ENCODE assay signal across 1 cellular context in genomic region chr6:33288942-33289783, GRCh38.
TF ChIP-seq lines count a peak whose summit lies in the region.

PFDN6 (plus strand) TSS chr6:33289601; CDS start chr6:33289857, 256 bp downstream.
A gene with protein sequence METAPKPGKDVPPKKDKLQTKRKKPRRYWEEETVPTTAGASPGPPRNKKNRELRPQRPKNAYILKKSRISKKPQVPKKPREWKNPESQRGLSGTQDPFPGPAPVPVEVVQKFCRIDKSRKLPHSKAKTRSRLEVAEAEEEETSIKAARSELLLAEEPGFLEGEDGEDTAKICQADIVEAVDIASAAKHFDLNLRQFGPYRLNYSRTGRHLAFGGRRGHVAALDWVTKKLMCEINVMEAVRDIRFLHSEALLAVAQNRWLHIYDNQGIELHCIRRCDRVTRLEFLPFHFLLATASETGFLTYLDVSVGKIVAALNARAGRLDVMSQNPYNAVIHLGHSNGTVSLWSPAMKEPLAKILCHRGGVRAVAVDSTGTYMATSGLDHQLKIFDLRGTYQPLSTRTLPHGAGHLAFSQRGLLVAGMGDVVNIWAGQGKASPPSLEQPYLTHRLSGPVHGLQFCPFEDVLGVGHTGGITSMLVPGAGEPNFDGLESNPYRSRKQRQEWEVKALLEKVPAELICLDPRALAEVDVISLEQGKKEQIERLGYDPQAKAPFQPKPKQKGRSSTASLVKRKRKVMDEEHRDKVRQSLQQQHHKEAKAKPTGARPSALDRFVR (minus strand): TSS chr6:33289239. CDS start chr6:33289170, 69 bp downstream.

TF ChIP-seq in HepG2, 621 proteins besides CTCF, POLR2A, EP300 and RAD21 (continues in another document):
- peak; percentile 21; the same call in 1 of the 2 replicates for TF ChIP-seq FOXC1 (CRISPR knock-in tag; IDR thresholded peaks at IDR 0.05; ENCODE audit: borderline replicate concordance)
- peak; percentile 96 for TF ChIP-seq GABPB1 (CRISPR knock-in tag; IDR thresholded peaks at IDR 0.05)
- 0 out of 2 replicates have a peak, but pooled peaks have one; percentile 18 for TF ChIP-seq RNF2 (conservative IDR thresholded peaks at IDR 0.05; ENCODE audit: low read depth)
- no peak for TF ChIP-seq ZFYVE20 (CRISPR knock-in tag; IDR thresholded peaks at IDR 0.05; ENCODE audit: borderline replicate concordance, low read depth)
- peak; percentile 80 for TF ChIP-seq ELF3 (CRISPR knock-in tag; IDR thresholded peaks at IDR 0.05)
- no peak for TF ChIP-seq ZNF256 (CRISPR knock-in tag; conservative IDR thresholded peaks at IDR 0.05)
- TF ChIP-seq NFYC (CRISPR knock-in tag; IDR thresholded peaks at IDR 0.05): peak; percentile 90
- TF ChIP-seq ZNF510 (CRISPR knock-in tag; IDR thresholded peaks at IDR 0.05; ENCODE audit: low read depth): peak; percentile 66; the same call in 1 of the 2 replicates
- TF ChIP-seq EED (CRISPR knock-in tag; IDR thresholded peaks at IDR 0.05): peak; percentile 61; the same call in 1 of the 2 replicates
- TF ChIP-seq AHR (CRISPR knock-in tag; IDR thresholded peaks at IDR 0.05): peak; percentile 20; the same call in 1 of the 2 replicates
- peak; percentile 74 for TF ChIP-seq ZGPAT (CRISPR knock-in tag; IDR thresholded peaks at IDR 0.05)
- TF ChIP-seq, protein P1, sequence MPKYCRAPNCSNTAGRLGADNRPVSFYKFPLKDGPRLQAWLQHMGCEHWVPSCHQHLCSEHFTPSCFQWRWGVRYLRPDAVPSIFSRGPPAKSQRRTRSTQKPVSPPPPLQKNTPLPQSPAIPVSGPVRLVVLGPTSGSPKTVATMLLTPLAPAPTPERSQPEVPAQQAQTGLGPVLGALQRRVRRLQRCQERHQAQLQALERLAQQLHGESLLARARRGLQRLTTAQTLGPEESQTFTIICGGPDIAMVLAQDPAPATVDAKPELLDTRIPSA (CRISPR knock-in tag; IDR thresholded peaks at IDR 0.05; ENCODE audit: borderline replicate concordance): no peak
- TF ChIP-seq RCOR2 (CRISPR knock-in tag; IDR thresholded peaks at IDR 0.05): no peak
- 0 out of 2 replicates have a peak, but pooled peaks have one; percentile 26 for TF ChIP-seq TP53 (CRISPR knock-in tag; conservative IDR thresholded peaks at IDR 0.05)
- peak; percentile 97 for TF ChIP-seq FOXK2 (IDR thresholded peaks at IDR 0.05)
- TF ChIP-seq CHD2 (IDR thresholded peaks at IDR 0.05; ENCODE audit: low read depth, low read length): peak; percentile 87
- peak; percentile 32; the same call in 1 of the 2 replicates for TF ChIP-seq JUND (CRISPR knock-in tag; IDR thresholded peaks at IDR 0.05)
- peak; percentile 96 for TF ChIP-seq ARID4A (CRISPR knock-in tag; IDR thresholded peaks at IDR 0.05; ENCODE audit: borderline replicate concordance)
- TF ChIP-seq ZNF33A (CRISPR knock-in tag; IDR thresholded peaks at IDR 0.05; ENCODE audit: borderline replicate concordance): no peak
- TF ChIP-seq ZBTB7B (CRISPR knock-in tag; IDR thresholded peaks at IDR 0.05): no peak; the same call in 1 of the 2 replicates
- no peak for TF ChIP-seq CENPT (CRISPR knock-in tag; IDR thresholded peaks at IDR 0.05; ENCODE audit: low read depth)
- TF ChIP-seq RERE (CRISPR knock-in tag; IDR thresholded peaks at IDR 0.05; ENCODE audit: low read depth): no peak
- peak; percentile 47; the same call in 1 of the 2 replicates for TF ChIP-seq EEA1 (CRISPR knock-in tag; IDR thresholded peaks at IDR 0.05; ENCODE audit: borderline replicate concordance)
- TF ChIP-seq ZNF556 (CRISPR knock-in tag; IDR thresholded peaks at IDR 0.05; ENCODE audit: borderline replicate concordance): 0 out of 2 replicates have a peak, but pooled peaks have one; percentile 44
- no peak for TF ChIP-seq ZNF121 (CRISPR knock-in tag; IDR thresholded peaks at IDR 0.05)
- TF ChIP-seq ZNF333 (CRISPR knock-in tag; IDR thresholded peaks at IDR 0.05; ENCODE audit: borderline replicate concordance): peak; percentile 26; the same call in 1 of the 2 replicates
- TF ChIP-seq, protein P2, sequence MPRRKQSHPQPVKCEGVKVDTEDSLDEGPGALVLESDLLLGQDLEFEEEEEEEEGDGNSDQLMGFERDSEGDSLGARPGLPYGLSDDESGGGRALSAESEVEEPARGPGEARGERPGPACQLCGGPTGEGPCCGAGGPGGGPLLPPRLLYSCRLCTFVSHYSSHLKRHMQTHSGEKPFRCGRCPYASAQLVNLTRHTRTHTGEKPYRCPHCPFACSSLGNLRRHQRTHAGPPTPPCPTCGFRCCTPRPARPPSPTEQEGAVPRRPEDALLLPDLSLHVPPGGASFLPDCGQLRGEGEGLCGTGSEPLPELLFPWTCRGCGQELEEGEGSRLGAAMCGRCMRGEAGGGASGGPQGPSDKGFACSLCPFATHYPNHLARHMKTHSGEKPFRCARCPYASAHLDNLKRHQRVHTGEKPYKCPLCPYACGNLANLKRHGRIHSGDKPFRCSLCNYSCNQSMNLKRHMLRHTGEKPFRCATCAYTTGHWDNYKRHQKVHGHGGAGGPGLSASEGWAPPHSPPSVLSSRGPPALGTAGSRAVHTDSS (CRISPR knock-in tag; conservative IDR thresholded peaks at IDR 0.05): no peak
- peak; percentile 50 for TF ChIP-seq ZNF414 (CRISPR knock-in tag; IDR thresholded peaks at IDR 0.05)
- peak; percentile 22 for TF ChIP-seq AGO2 (optimal IDR thresholded peaks at IDR 0.05; ENCODE audit: low read depth, low read length)
- TF ChIP-seq ZBTB7A (CRISPR knock-in tag; IDR thresholded peaks at IDR 0.05): peak; percentile 71; the same call in 1 of the 2 replicates
- TF ChIP-seq KDM3A (CRISPR knock-in tag; IDR thresholded peaks at IDR 0.05; ENCODE audit: low read depth): no peak
- 0 out of 2 replicates have a peak, but pooled peaks have one; percentile 51 for TF ChIP-seq ETV5 (CRISPR knock-in tag; IDR thresholded peaks at IDR 0.05; ENCODE audit: borderline replicate concordance)
- TF ChIP-seq NR2C2 (CRISPR knock-in tag; IDR thresholded peaks at IDR 0.05; ENCODE audit: borderline replicate concordance): peak; percentile 100
- TF ChIP-seq, protein P3, sequence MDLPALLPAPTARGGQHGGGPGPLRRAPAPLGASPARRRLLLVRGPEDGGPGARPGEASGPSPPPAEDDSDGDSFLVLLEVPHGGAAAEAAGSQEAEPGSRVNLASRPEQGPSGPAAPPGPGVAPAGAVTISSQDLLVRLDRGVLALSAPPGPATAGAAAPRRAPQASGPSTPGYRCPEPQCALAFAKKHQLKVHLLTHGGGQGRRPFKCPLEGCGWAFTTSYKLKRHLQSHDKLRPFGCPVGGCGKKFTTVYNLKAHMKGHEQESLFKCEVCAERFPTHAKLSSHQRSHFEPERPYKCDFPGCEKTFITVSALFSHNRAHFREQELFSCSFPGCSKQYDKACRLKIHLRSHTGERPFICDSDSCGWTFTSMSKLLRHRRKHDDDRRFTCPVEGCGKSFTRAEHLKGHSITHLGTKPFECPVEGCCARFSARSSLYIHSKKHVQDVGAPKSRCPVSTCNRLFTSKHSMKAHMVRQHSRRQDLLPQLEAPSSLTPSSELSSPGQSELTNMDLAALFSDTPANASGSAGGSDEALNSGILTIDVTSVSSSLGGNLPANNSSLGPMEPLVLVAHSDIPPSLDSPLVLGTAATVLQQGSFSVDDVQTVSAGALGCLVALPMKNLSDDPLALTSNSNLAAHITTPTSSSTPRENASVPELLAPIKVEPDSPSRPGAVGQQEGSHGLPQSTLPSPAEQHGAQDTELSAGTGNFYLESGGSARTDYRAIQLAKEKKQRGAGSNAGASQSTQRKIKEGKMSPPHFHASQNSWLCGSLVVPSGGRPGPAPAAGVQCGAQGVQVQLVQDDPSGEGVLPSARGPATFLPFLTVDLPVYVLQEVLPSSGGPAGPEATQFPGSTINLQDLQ (CRISPR knock-in tag; IDR thresholded peaks at IDR 0.05): no peak
- TF ChIP-seq YEATS4 (CRISPR knock-in tag; IDR thresholded peaks at IDR 0.05; ENCODE audit: borderline replicate concordance): peak; percentile 49; the same call in 1 of the 2 replicates
- peak; percentile 69 for TF ChIP-seq KLF11 (CRISPR knock-in tag; IDR thresholded peaks at IDR 0.05)
- TF ChIP-seq ZSCAN29 (CRISPR knock-in tag; conservative IDR thresholded peaks at IDR 0.05): peak; percentile 62; the same call in 1 of the 2 replicates
- TF ChIP-seq MXI1 (IDR thresholded peaks at IDR 0.05; ENCODE audit: borderline replicate concordance, low read depth, low read length): peak; percentile 98
- TF ChIP-seq CREBL2 (CRISPR knock-in tag; IDR thresholded peaks at IDR 0.05; ENCODE audit: borderline replicate concordance): peak; percentile 5; the same call in 1 of the 2 replicates
- TF ChIP-seq, protein P4, sequence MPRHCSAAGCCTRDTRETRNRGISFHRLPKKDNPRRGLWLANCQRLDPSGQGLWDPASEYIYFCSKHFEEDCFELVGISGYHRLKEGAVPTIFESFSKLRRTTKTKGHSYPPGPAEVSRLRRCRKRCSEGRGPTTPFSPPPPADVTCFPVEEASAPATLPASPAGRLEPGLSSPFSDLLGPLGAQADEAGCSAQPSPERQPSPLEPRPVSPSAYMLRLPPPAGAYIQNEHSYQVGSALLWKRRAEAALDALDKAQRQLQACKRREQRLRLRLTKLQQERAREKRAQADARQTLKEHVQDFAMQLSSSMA (CRISPR knock-in tag; IDR thresholded peaks at IDR 0.05): peak; percentile 62; the same call in 1 of the 2 replicates
